Comparison of ENCODE assay signal across 8 cellular contexts in the genomic region with DNA sequence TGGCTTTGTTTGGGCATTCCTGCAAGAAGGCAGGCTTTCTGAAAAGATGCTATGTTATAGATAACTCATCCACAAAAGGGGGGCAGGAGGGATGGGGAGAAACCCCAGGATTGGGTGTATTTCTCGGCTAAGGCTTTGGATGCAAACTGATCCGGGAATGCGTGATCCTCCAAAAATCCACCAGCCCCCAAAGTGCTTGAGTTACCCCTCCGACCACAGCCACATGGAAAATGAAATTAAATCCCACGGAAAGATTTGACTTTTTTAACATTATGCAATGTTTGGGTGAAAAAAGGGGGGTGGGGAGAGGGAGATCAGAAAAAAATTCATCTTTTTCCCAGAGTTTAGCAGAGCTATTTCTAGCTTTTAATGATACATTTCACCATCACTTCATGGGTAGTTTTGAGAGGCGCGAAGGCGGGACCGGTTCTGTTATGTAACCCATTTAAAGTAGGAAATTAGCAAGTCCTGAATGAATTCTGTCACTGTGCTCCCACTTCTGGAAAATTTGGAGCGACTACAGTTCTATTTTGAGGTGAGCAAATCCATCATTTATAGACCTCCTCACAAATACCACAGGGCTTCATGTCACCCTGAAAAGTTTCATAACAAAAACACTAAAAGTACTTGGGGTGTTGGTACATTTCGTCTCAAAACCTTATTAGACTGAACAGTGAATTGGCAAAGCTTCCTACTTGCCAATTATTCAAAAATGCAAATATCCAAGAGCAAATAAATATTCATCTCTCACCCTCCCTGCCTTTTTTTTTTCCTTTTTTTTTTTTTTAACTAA. TPM values are rescaled to one million over a fixed set of nuclear protein-coding genes. Genes with fewer than 3 reads are reported as not detected.
DNase-seq lines count a peak whose midpoint lies in the region; ATAC-seq and TF ChIP-seq lines count a peak whose summit lies in the region.
"Had no signal": no experiment of that assay in that cellular context is flagged by ENCODE, and none has a peak within 500 bp of the region (broad histone marks: within the 10 kb centered on the region; RNA-seq: fewer than 3 reads in every experiment).

No MANE protein-coding gene starts in this region.

- H3K27ac ChIP-seq in DOHH2 (ENCODE audit: low read depth, low read length) (peak overlapping the region; percentile 30), PC-3 (ENCODE audit: low read length) (0 out of 2 replicates have a peak overlapping the region, but pooled peaks have one; percentile 6)

- no peak for DNase-seq in PC-3
- DNase-seq in sciatic nerve (ENCODE audit: low spot score) = no peak
- DNase-seq in NCI-H1417 (lab: John Stamatoyannopoulos, UW) = no peak
- DNase-seq in NCI-H187 treated with DMSO at 0.1 percent for 48 hours (lab: John Stamatoyannopoulos, UW) = no peak

- no peaks in the 10 kb centered on the region for H3K9me3 ChIP-seq in DOHH2 (ENCODE audit: control insufficient read depth, insufficient read depth, low read length)
- H3K9me3 ChIP-seq in PC-3 (ENCODE audit: low read length) = no peaks in the 10 kb centered on the region
- H3K9me3 ChIP-seq in endocrine pancreas (ENCODE audit: control insufficient read depth, low read length) = no peaks in the 10 kb centered on the region

- H3K9ac ChIP-seq in PC-3 (ENCODE audit: low read length) (peak overlapping the region; percentile 35), endocrine pancreas (ENCODE audit: control insufficient read depth, insufficient read depth, low read length) (peak overlapping the region; percentile 16)

- no peaks in the 10 kb centered on the region for H3K36me3 ChIP-seq in DOHH2 (ENCODE audit: control insufficient read depth, low read length)
- H3K36me3 ChIP-seq in PC-3 (ENCODE audit: low read depth, low read length) = no peaks in the 10 kb centered on the region
- no peaks in the 10 kb centered on the region for H3K36me3 ChIP-seq in endocrine pancreas (ENCODE audit: control insufficient read depth, insufficient read depth, low read length)

- peaks cover 47% of the 10 kb centered on the region for H3K4me1 ChIP-seq in DOHH2 (ENCODE audit: control insufficient read depth, low read length)
- peaks cover 4% of the 10 kb centered on the region; the same call in 1 of the 2 replicates for H3K4me1 ChIP-seq in PC-3 (ENCODE audit: insufficient read depth, low read length)
- no peaks in the 10 kb centered on the region for H3K4me1 ChIP-seq in endocrine pancreas (ENCODE audit: control insufficient read depth, insufficient read depth, low read length)

- POLR2A ChIA-PET in PC-3 (lab: Charles Lee; ENCODE audit: unreplicated experiment) = no interaction called here

- H3K4me3 ChIP-seq in DOHH2 (ENCODE audit: low read length) (peak overlapping the region; percentile 19), PC-3 (ENCODE audit: low read length) (no peak overlapping the region), endocrine pancreas (ENCODE audit: control insufficient read depth, insufficient read depth, low read length) (no peak overlapping the region)

- ATAC-seq in PC-3 (no peak), sciatic nerve (peak; percentile 67), HG03095 (IDR thresholded peaks at IDR 0.05; ENCODE audit: unreplicated experiment) (no peak)

- H3F3A ChIP-seq in DOHH2 (ENCODE audit: control insufficient read depth, insufficient read depth) (no peaks in the 10 kb centered on the region), PC-3 (ENCODE audit: low read length, unreplicated experiment) (no peaks in the 10 kb centered on the region)

- TF ChIP-seq CTCF in DOHH2 (IDR thresholded peaks at IDR 0.05; ENCODE audit: low read depth, low read length, poor library complexity, severe bottlenecking) (no peak), PC-3 (conservative IDR thresholded peaks at IDR 0.05; ENCODE audit: low read depth, low read length) (no peak)

- H3K27me3 ChIP-seq in DOHH2 (ENCODE audit: control insufficient read depth, low read length) (peaks cover 9% of the 10 kb centered on the region), PC-3 (ENCODE audit: low read length) (no peaks in the 10 kb centered on the region), endocrine pancreas (ENCODE audit: control insufficient read depth, insufficient read depth, low read length) (no peaks in the 10 kb centered on the region)

- intact Hi-C loops in PC-3 (cut with micrococcal nuclease) (loop anchor here (10.0 kb wide), 1 partner anchor 610 kb away; no protein-coding TSS in a partner anchor), sciatic nerve (cut with DNase I) (no loop called here)

- CTCF ChIA-PET in PC-3 (lab: Charles Lee) = interaction anchor here (0.6 to 1.6 kb wide), 8 partner anchors 21 to 607 kb away, joined by 3 to 17 read pairs (median 6); no protein-coding TSS in a partner anchor

- H3K4me2 ChIP-seq in DOHH2 (ENCODE audit: low read length) (peak overlapping the region; percentile 53), PC-3 (ENCODE audit: low read length) (peak overlapping the region; percentile 7; the same call in 1 of the 2 replicates)

- H4K20me1 ChIP-seq in DOHH2 (ENCODE audit: control insufficient read depth, insufficient read depth, low read depth, low read length) (no peaks in the 10 kb centered on the region), PC-3 (ENCODE audit: low read length) (no peaks in the 10 kb centered on the region)

- H2AFZ ChIP-seq in PC-3 (ENCODE audit: low read length) = no peak overlapping the region

- H3K79me2 ChIP-seq in DOHH2 (ENCODE audit: control insufficient read depth, low read length) = no peaks in the 10 kb centered on the region
- H3K79me2 ChIP-seq in PC-3 (ENCODE audit: low read length) = no peaks in the 10 kb centered on the region

- BruUV-seq in PC-3 (replicated peaks; lab: Mats Ljungman, UMichigan) = no TSS peak

- H3K9me2 ChIP-seq in DOHH2 (replicated peaks; ENCODE audit: control insufficient read depth, low read length) = no peaks in the 10 kb centered on the region
- H3K9me2 ChIP-seq in PC-3 (replicated peaks; ENCODE audit: low read length) = no peaks in the 10 kb centered on the region

RNA-seq across cellular contexts. Expression of a gene that starts 51.9 kb away (rescaled TPM):
- total RNA-seq in PC-3 (2014; rRNA removed) (12.4 and 12.9 TPM in 2 replicates), sciatic nerve (11.0 TPM)
- total RNA-seq: myocyte had no signal
